In genomic region chr12:6615802-6616201, GRCh38 we compare ENCODE assay signal across 15 cellular contexts. TPM values are rescaled to one million over a fixed set of nuclear protein-coding genes. Genes with fewer than 3 reads are reported as not detected.
DNase-seq lines count a peak whose midpoint lies in the region; ATAC-seq and TF ChIP-seq lines count a peak whose summit lies in the region.
"Had no signal": no experiment of that assay in that cellular context is flagged by ENCODE, and none has a peak within 500 bp of the region (broad histone marks: within the 10 kb centered on the region; RNA-seq: fewer than 3 reads in every experiment).

No MANE protein-coding gene starts in this region.

- H3K4me1 ChIP-seq in CD4-positive, alpha-beta memory T cell (ENCODE audit: insufficient read depth, low read length) = peaks cover 28% of the 10 kb centered on the region
- H3K4me1 ChIP-seq in neuronal stem cell (ENCODE audit: control insufficient read depth in 2 of 2, insufficient read depth in 1 of 2, low read depth in 1 of 2, low read length in 2 of 2) (peaks cover 32% of the 10 kb centered on the region in 2 donors), BE2C (peaks cover 22% of the 10 kb centered on the region)

- H3K14ac ChIP-seq in neuronal stem cell (ENCODE audit: low read length) = no peak overlapping the region

- intact Hi-C loops in CD4-positive, alpha-beta memory T cell (cut with micrococcal nuclease) = loop anchor here (2.0 kb wide), 2 partner anchors 47 to 73 kb away; partner anchors contain the start of genes ING4 and ZNF384
- intact Hi-C loops in left ventricle myocardium superior (cut with micrococcal nuclease) = no loop called here

- H3K23ac ChIP-seq in neuronal stem cell (ENCODE audit: low read depth, low read length, poor library complexity) = no peak overlapping the region

- no peaks in the 10 kb centered on the region for H3K79me1 ChIP-seq in neuronal stem cell (ENCODE audit: low read depth, low read length)

- peak overlapping the region; percentile 49 for H3K18ac ChIP-seq in neuronal stem cell (ENCODE audit: low read length)

- no peak overlapping the region for H2AK5ac ChIP-seq in neuronal stem cell (ENCODE audit: low read depth, low read length)

- no peak for DNase-seq in CD4-positive, alpha-beta memory T cell
- DNase-seq in chondrocyte (ENCODE audit: low spot score) (no peak), neuronal stem cell (ENCODE audit: low spot score) (no peak), BE2C (no peak), NCI-H345 treated with DMSO at 0.1 percent for 48 hours (lab: John Stamatoyannopoulos, UW; ENCODE audit: unreplicated experiment) (no peak), left ventricle myocardium superior (no peak)
- no peak for DNase-seq in stimulated activated naive CD4-positive, alpha-beta T cell treated with Interleukin-2 at 50 U/mL for 16 hours (lab: John Stamatoyannopoulos, UW)
- DNase-seq: activated T-cell treated with anti-CD3 and anti-CD28 coated beads for 4 hours; central memory CD4-positive, alpha-beta T cell; islet precursor cell; T1000 had no signal

- H3K4me2 ChIP-seq in neuronal stem cell (ENCODE audit: insufficient read depth, low read length, poor library complexity, severe bottlenecking) = no peak overlapping the region

- no peak overlapping the region for H3K4me3 Mint-ChIP-seq in CD4-positive, alpha-beta memory T cell
- no peak overlapping the region for H3K4me3 Mint-ChIP-seq in IgD-negative memory B cell
- H3K4me3 Mint-ChIP-seq in chondrocyte (ENCODE audit: unreplicated experiment) = no peak overlapping the region

- H3K36me3 Mint-ChIP-seq in CD4-positive, alpha-beta memory T cell = peaks cover 4 to 6% of the 10 kb centered on the region in 2 donors
- H3K36me3 Mint-ChIP-seq in IgD-negative memory B cell (peaks cover 2% of the 10 kb centered on the region), chondrocyte (ENCODE audit: low read depth) (no peaks in the 10 kb centered on the region)

- POLR2A ChIA-PET in CD4-positive, alpha-beta memory T cell (lab: Charles Lee; ENCODE audit: partially characterized antibody) = interaction anchor here (0.6 to 3.9 kb wide), 5 partner anchors 10 to 237 kb away, joined by 3 to 24 read pairs (median 6); partner anchors contain the start of gene ZNF384

- no peak overlapping the region for H3K27ac ChIP-seq in CD4-positive, alpha-beta memory T cell (ENCODE audit: low read depth, low read length)
- no peak overlapping the region for H3K27ac ChIP-seq in neuronal stem cell (replicated peaks; ENCODE audit: low read length)

- no peak overlapping the region for H2BK12ac ChIP-seq in neuronal stem cell (ENCODE audit: low read length)

- H3K4ac ChIP-seq in neuronal stem cell (ENCODE audit: low read length) = no peak overlapping the region

- TF ChIP-seq CTCF in chondrocyte (IDR thresholded peaks at IDR 0.05) (no peak), BE2C (IDR thresholded peaks at IDR 0.05; ENCODE audit: low read depth, low read length) (no peak)

- peak overlapping the region; percentile 57 for H2BK5ac ChIP-seq in neuronal stem cell (ENCODE audit: low read length)

- no peaks in the 10 kb centered on the region for H3K9me3 ChIP-seq in CD4-positive, alpha-beta memory T cell (ENCODE audit: control insufficient read depth in 1 of 2, low read length in 2 of 2)
- peaks cover 0 to 3% of the 10 kb centered on the region in 2 donors for H3K9me3 ChIP-seq in neuronal stem cell (replicated peaks in 1 of 2; ENCODE audit: control insufficient read depth in 2 of 2, insufficient read depth in 1 of 2, low read depth in 1 of 2, low read length in 2 of 2)
- H3K9me3 ChIP-seq in BE2C = no peaks in the 10 kb centered on the region
- H3K9me3 ChIP-seq: ovary had no signal

- no peaks in the 10 kb centered on the region for H3K36me3 ChIP-seq in CD4-positive, alpha-beta memory T cell (ENCODE audit: insufficient read depth, low read length)
- H3K36me3 ChIP-seq in neuronal stem cell (replicated peaks in 1 of 2; ENCODE audit: control insufficient read depth in 2 of 2, insufficient read depth in 2 of 2, low read length in 2 of 2) (no peaks in the 10 kb centered on the region), BE2C (no peaks in the 10 kb centered on the region)
- H3K36me3 ChIP-seq: ovary had no signal

- peak overlapping the region; percentile 1 to 86 (median 57) for H3K27ac Mint-ChIP-seq in CD4-positive, alpha-beta memory T cell
- H3K27ac Mint-ChIP-seq in IgD-negative memory B cell = peak overlapping the region; percentile 1 to 46 (median 3)
- H3K27ac Mint-ChIP-seq in chondrocyte (ENCODE audit: unreplicated experiment) = peak overlapping the region; percentile 46

- no CpG with 5 or more reads among the region's 3 CpGs for WGBS in neuronal stem cell (ENCODE audit: extremely low coverage in 2 of 2, insufficient read length in 2 of 2, insufficient replicate concordance in 1 of 2), 2 donors

- H3K27me3 ChIP-seq in CD4-positive, alpha-beta memory T cell (ENCODE audit: insufficient read depth, low read length) = no peaks in the 10 kb centered on the region
- H3K27me3 ChIP-seq in neuronal stem cell (ENCODE audit: control insufficient read depth in 3 of 3, insufficient read depth in 3 of 3, low read depth in 1 of 3, low read length in 3 of 3) (peaks cover 0 to 13% (median 0%) of the 10 kb centered on the region in 3 experiments), BE2C (no peaks in the 10 kb centered on the region)
- H3K27me3 ChIP-seq: ovary had no signal

- no peak overlapping the region for H4K91ac ChIP-seq in neuronal stem cell (ENCODE audit: low read depth, low read length, poor library complexity)

- no peak overlapping the region for H3K4me3 ChIP-seq in CD4-positive, alpha-beta memory T cell (ENCODE audit: low read length in 2 of 2)
- H3K4me3 ChIP-seq in neuronal stem cell (ENCODE audit: low read length in 2 of 2) (no peak overlapping the region), BE2C (ENCODE audit: low read depth, low read length) (no peak overlapping the region)
- H3K4me3 ChIP-seq: ovary had no signal

- no peak overlapping the region for H3K9ac ChIP-seq in neuronal stem cell (ENCODE audit: low read depth, low read length, poor library complexity)

- no peak for ATAC-seq in left ventricle myocardium superior
- ATAC-seq: Panc1 had no signal

- H4K8ac ChIP-seq in neuronal stem cell (ENCODE audit: low read depth, low read length) = no peak overlapping the region

- H2AFZ ChIP-seq in neuronal stem cell (ENCODE audit: low read length) = peak overlapping the region; percentile 75

- H3K4me1 Mint-ChIP-seq in CD4-positive, alpha-beta memory T cell = peaks cover 22 to 47% (median 35%) of the 10 kb centered on the region in 4 donors
- H3K4me1 Mint-ChIP-seq in IgD-negative memory B cell (peaks cover 23 to 33% (median 32%) of the 10 kb centered on the region in 3 donors), chondrocyte (ENCODE audit: low read depth) (peaks cover 33% of the 10 kb centered on the region)

- no peaks in the 10 kb centered on the region for H3K9me3 Mint-ChIP-seq in CD4-positive, alpha-beta memory T cell
- H3K9me3 Mint-ChIP-seq in IgD-negative memory B cell (no peaks in the 10 kb centered on the region), chondrocyte (ENCODE audit: low read depth) (no peaks in the 10 kb centered on the region)

- CTCF ChIA-PET in CD4-positive, alpha-beta memory T cell (lab: Charles Lee; ENCODE audit: partially characterized antibody) = interaction anchor here (0.9 to 2.0 kb wide), 12 partner anchors 10 to 221 kb away, joined by 3 to 7 read pairs (median 4); partner anchors contain the start of genes PTMS and ZNF384

- no peak overlapping the region for H2BK15ac ChIP-seq in neuronal stem cell (ENCODE audit: low read length)

- H2BK120ac ChIP-seq in neuronal stem cell (ENCODE audit: low read depth, low read length) = no peak overlapping the region

- no peaks in the 10 kb centered on the region for H3K27me3 Mint-ChIP-seq in CD4-positive, alpha-beta memory T cell
- H3K27me3 Mint-ChIP-seq in IgD-negative memory B cell (no peaks in the 10 kb centered on the region), chondrocyte (ENCODE audit: low read depth) (no peaks in the 10 kb centered on the region)

RNA-seq across cellular contexts. Expression of gene CHD4, which starts 8.6 kb away (rescaled TPM):
- 100 to 1,000 TPM; 246 to 255 TPM for total RNA-seq in CD4-positive, alpha-beta memory T cell
- polyA plus RNA-seq in CD4-positive, alpha-beta memory T cell = 10 to 100 TPM; 13.3 to 64.6 TPM
- 55.2 TPM for polyA plus RNA-seq in IgD-negative memory B cell
- total RNA-seq in chondrocyte (227 to 242 TPM (median 231 TPM) in 3 replicates), left ventricle myocardium superior (159 TPM)
- 187 TPM for polyA plus RNA-seq in neuronal stem cell (2013, experiment 1 of 2)
- polyA plus RNA-seq in neuronal stem cell (2013, experiment 2 of 2) = 185 TPM
- polyA plus RNA-seq in BE2C (2012; ENCODE audit: insufficient read depth, insufficient read length, low read depth) = 347 TPM

RNA-seq across cellular contexts. Expression of gene LPAR5, which starts 20.0 kb away (rescaled TPM):
- total RNA-seq in CD4-positive, alpha-beta memory T cell = 10 to 100 TPM; 10.2 to 11.1 TPM
- polyA plus RNA-seq in CD4-positive, alpha-beta memory T cell = 10 to 100 TPM in 1 of 2 donors, 1 to 10 TPM in 1; 5.4 to 11.9 TPM
- polyA plus RNA-seq in IgD-negative memory B cell = 63.6 TPM
- 0.41 to 0.57 TPM (median 0.48 TPM) in 3 replicates for total RNA-seq in chondrocyte
- polyA plus RNA-seq in neuronal stem cell (2013, experiment 1 of 2) = 0.17 TPM
- polyA plus RNA-seq in neuronal stem cell (2013, experiment 2 of 2) = 0.11 TPM
- polyA plus RNA-seq in BE2C (2012; ENCODE audit: insufficient read depth, insufficient read length, low read depth) = 1.9 TPM
- 8.6 TPM for total RNA-seq in left ventricle myocardium superior
- total RNA-seq: LHCN-M2 had no signal

RNA-seq across cellular contexts. Expression of gene ACRBP, which starts 31.4 kb away (rescaled TPM):
- total RNA-seq in CD4-positive, alpha-beta memory T cell = 10 to 100 TPM; 13.9 to 16.3 TPM
- under 1 TPM in 1 of 2 donors, not detected in 1; 0.25 TPM for polyA plus RNA-seq in CD4-positive, alpha-beta memory T cell
- 5.8 TPM for polyA plus RNA-seq in IgD-negative memory B cell
- 0.37 to 0.74 TPM (median 0.41 TPM) in 3 replicates for total RNA-seq in chondrocyte
- 3.4 TPM for polyA plus RNA-seq in neuronal stem cell (2013, experiment 1 of 2)
- 2.5 TPM for polyA plus RNA-seq in neuronal stem cell (2013, experiment 2 of 2)
- 2.3 TPM for polyA plus RNA-seq in BE2C (2012; ENCODE audit: insufficient read depth, insufficient read length, low read depth)
- 2.2 TPM for total RNA-seq in left ventricle myocardium superior
- total RNA-seq: LHCN-M2 had no signal

RNA-seq across cellular contexts. Expression of gene ING4, which starts 47.1 kb away (rescaled TPM):
- 10 to 100 TPM; 82.3 to 83.5 TPM for total RNA-seq in CD4-positive, alpha-beta memory T cell
- polyA plus RNA-seq in CD4-positive, alpha-beta memory T cell = 100 to 1,000 TPM in 1 of 2 donors, 10 to 100 TPM in 1; 73.0 to 122 TPM
- polyA plus RNA-seq in IgD-negative memory B cell = 76.6 TPM
- total RNA-seq in chondrocyte (32.9 to 38.5 TPM (median 37.5 TPM) in 3 replicates), left ventricle myocardium superior (30.1 TPM)
- polyA plus RNA-seq in neuronal stem cell (2013, experiment 1 of 2) = 81.5 TPM
- polyA plus RNA-seq in neuronal stem cell (2013, experiment 2 of 2) = 78.5 TPM
- 50.8 TPM for polyA plus RNA-seq in BE2C (2012; ENCODE audit: insufficient read depth, insufficient read length, low read depth)

RNA-seq across cellular contexts. Expression of gene NOP2, which starts 47.7 kb away (rescaled TPM):
- 10 to 100 TPM; 87.6 to 87.7 TPM for total RNA-seq in CD4-positive, alpha-beta memory T cell
- 10 to 100 TPM; 15.5 to 43.2 TPM for polyA plus RNA-seq in CD4-positive, alpha-beta memory T cell
- 24.9 TPM for polyA plus RNA-seq in IgD-negative memory B cell
- 27.1 to 39.3 TPM (median 32.5 TPM) in 3 replicates for total RNA-seq in chondrocyte
- 27.0 TPM for polyA plus RNA-seq in neuronal stem cell (2013, experiment 1 of 2)
- 24.3 TPM for polyA plus RNA-seq in neuronal stem cell (2013, experiment 2 of 2)
- polyA plus RNA-seq in BE2C (2012; ENCODE audit: insufficient read depth, insufficient read length, low read depth) = 222 TPM
- 16.1 TPM for total RNA-seq in left ventricle myocardium superior

Comparison
In these comparisons a context has a peak if more than half of its experiments do, and no peak if none do; other contexts are left out.
1. H3K27ac Mint-ChIP-seq: peak in every context shown above with its lines; median percentile 57 in CD4-positive, alpha-beta memory T cell; 46 in chondrocyte; 3 in IgD-negative memory B cell.